In genomic region chr11:69209936-69210659, GRCh38 we compare ENCODE assay signal across 12 cellular contexts. TPM values are rescaled to one million over a fixed set of nuclear protein-coding genes. Genes with fewer than 3 reads are reported as not detected.
DNase-seq lines count a peak whose midpoint lies in the region; ATAC-seq and TF ChIP-seq lines count a peak whose summit lies in the region.
"Had no signal": no experiment of that assay in that cellular context is flagged by ENCODE, and none has a peak within 500 bp of the region (broad histone marks: within the 10 kb centered on the region; RNA-seq: fewer than 3 reads in every experiment).

No MANE protein-coding gene starts in this region.

- H3K4me3 ChIP-seq in WERI-Rb-1 (ENCODE audit: low read depth, low read length) (no peak overlapping the region), osteoblast (ENCODE audit: insufficient read depth, low read length) (no peak overlapping the region)
- H3K4me3 ChIP-seq: smooth muscle cell had no signal

- peak; percentile 43 for ATAC-seq in GM18502 (IDR thresholded peaks at IDR 0.05; ENCODE audit: poor library complexity, unreplicated experiment)
- ATAC-seq in GM18511 (IDR thresholded peaks at IDR 0.05; ENCODE audit: unreplicated experiment) = no peak
- ATAC-seq: T-cell had no signal

- H3K36me3 ChIP-seq in WERI-Rb-1 = no peaks in the 10 kb centered on the region
- H3K36me3 ChIP-seq in osteoblast (ENCODE audit: insufficient read depth, low read length) = no peaks in the 10 kb centered on the region

- H3K4me2 ChIP-seq in osteoblast (ENCODE audit: insufficient read depth, low read length) = no peak overlapping the region
- H3K4me2 ChIP-seq: smooth muscle cell had no signal

- TF ChIP-seq CTCF in WERI-Rb-1 (IDR thresholded peaks at IDR 0.05; ENCODE audit: low read depth, low read length) (no peak), osteoblast (IDR thresholded peaks at IDR 0.05; ENCODE audit: extremely low read depth, low read depth, low read length) (no peak)

- no peaks in the 10 kb centered on the region for H3K79me2 ChIP-seq in osteoblast (ENCODE audit: insufficient read depth, low read length)

- H4K20me1 ChIP-seq in osteoblast (ENCODE audit: insufficient read depth, low read length) = no peaks in the 10 kb centered on the region

- DNase-seq in NCI-H2171 treated with DMSO at 0.1 percent for 48 hours (lab: John Stamatoyannopoulos, UW) (peak; percentile 18), NCI-H2171 (lab: John Stamatoyannopoulos, UW) (no peak), WERI-Rb-1 (peak; percentile 26), osteoblast (ENCODE audit: insufficient read length, low spot score, missing footprints) (peak; percentile 78), NCI-H748 (lab: John Stamatoyannopoulos, UW; ENCODE audit: unreplicated experiment) (no peak), DMS79 treated with DMSO at 0.1 percent for 48 hours (lab: John Stamatoyannopoulos, UW) (no peak)
- DNase-seq: activated gamma-delta T cell, T-cell had no signal

- H3K9me3 ChIP-seq in WERI-Rb-1 (ENCODE audit: severe bottlenecking) = peaks cover 6% of the 10 kb centered on the region
- no peaks in the 10 kb centered on the region for H3K9me3 ChIP-seq in osteoblast (ENCODE audit: low read depth, low read length)

- peaks cover 2% of the 10 kb centered on the region for H3K27me3 ChIP-seq in WERI-Rb-1 (ENCODE audit: insufficient read depth, low read depth, severe bottlenecking)
- peaks cover 28% of the 10 kb centered on the region for H3K27me3 ChIP-seq in osteoblast (ENCODE audit: insufficient read depth, low read length)

- peaks cover 4% of the 10 kb centered on the region for H3K4me1 ChIP-seq in osteoblast (ENCODE audit: insufficient read depth, low read length)

- H3K27ac ChIP-seq in WERI-Rb-1 (no peak overlapping the region), osteoblast (ENCODE audit: low read depth, low read length) (no peak overlapping the region)
- H3K27ac ChIP-seq: 22Rv1 had no signal

- no peak overlapping the region for H2AFZ ChIP-seq in osteoblast (ENCODE audit: low read length)

RNA-seq across cellular contexts. Expression of gene SMIM38, which starts 54.4 kb away (rescaled TPM):
- under 0.01 and 0.29 TPM in 2 replicates for total RNA-seq in osteoblast

Comparison
In these comparisons a context has a peak if more than half of its experiments do, and no peak if none do; other contexts are left out.
1. DNase-seq: peak in NCI-H2171 treated with DMSO at 0.1 percent for 48 hours (single experiment), WERI-Rb-1 (single experiment) and osteoblast (single experiment); none in NCI-H2171 (single experiment), NCI-H748 (single experiment) and DMS79 treated with DMSO at 0.1 percent for 48 hours (single experiment).